ENCODE assay signal across 28 cellular contexts in genomic region chr4:16617416-16617815, GRCh38.
DNase-seq lines count a peak whose midpoint lies in the region; TF ChIP-seq lines count a peak whose summit lies in the region.
"Had no signal": no experiment of that assay in that cellular context is flagged by ENCODE, and none has a peak within 500 bp of the region (broad histone marks: within the 10 kb centered on the region; RNA-seq: fewer than 3 reads in every experiment).

No MANE protein-coding gene starts in this region.

- H3K36me3 Mint-ChIP-seq in glutamatergic neuron (ENCODE audit: unreplicated experiment) = peaks cover 8% of the 10 kb centered on the region

- H3K27ac Mint-ChIP-seq in glutamatergic neuron (ENCODE audit: unreplicated experiment) = no peak overlapping the region
- H3K27ac Mint-ChIP-seq: activated CD8-positive, alpha-beta T cell treated with anti-CD3 and anti-CD28 coated beads, Interleukin-2, amount 10 ng/mL, durations not matched to agents 7 days and 5 days; activated T-cell treated with anti-CD3 and anti-CD28 coated beads, Interleukin-2, amount 50 U/mL, for 24 hours; CD8-positive, alpha-beta memory T cell; effector memory CD8-positive, alpha-beta T cell; T-helper 2 cell treated with Interferon-gamma antibody and Interleukin-4, amounts not matched to agents 5 μg/mL and 100 μg/mL, for 36 hours had no signal

- 21 to 34% (median 31%) methylated on average over 5 of the region's 5 CpGs for WGBS in ovary, 3 donors

- peak; percentile 75 for DNase-seq in AG10803 (ENCODE audit: low read depth)
- DNase-seq in fibroblast of mammary gland (ENCODE audit: low read depth) = peak; percentile 79
- no peak for DNase-seq in ovary
- no peak for DNase-seq in stimulated activated CD4-positive, alpha-beta T cell treated with anti-CD3 and anti-CD28 coated beads, Interleukin-4, amount 100 ng/mL, for 24 hours
- no peak for DNase-seq in NCI-H1105 treated with DMSO at 0.1 percent for 48 hours (lab: John Stamatoyannopoulos, UW)
- DNase-seq in glutamatergic neuron = no peak
- DNase-seq in BE2C = no peak
- DNase-seq: activated CD8-positive, alpha-beta T cell treated with anti-CD3 and anti-CD28 coated beads, Interleukin-2, amount 10 ng/mL, durations not matched to agents 7 days and 5 days; activated naive CD4-positive, alpha-beta T cell treated with Interleukin-2 at 50 U/mL for 16 hours; activated T-cell treated with anti-CD3 and anti-CD28 coated beads, Interleukin-2, amount 50 U/mL, for 24 hours; anterior cingulate cortex; CD8-positive, alpha-beta memory T cell; effector memory CD8-positive, alpha-beta T cell; esophagus squamous epithelium; GF-D8; H7; hypothalamus; islet precursor cell; NCI-H1694 treated with DMSO at 0.1 percent for 48 hours; NCI-H2227 treated with DMSO at 0.1 percent for 48 hours; RPMI8226; stimulated activated CD4-positive, alpha-beta T cell treated with anti-CD3 and anti-CD28 coated beads, Interleukin-15, amount 100 ng/mL, for 24 hours had no signal

- H3K79me2 ChIP-seq in OCI-LY3 (ENCODE audit: low read length) = no peaks in the 10 kb centered on the region

- H3K4me3 ChIP-seq in AG10803 (ENCODE audit: low read length) = peak overlapping the region; percentile 32
- no peak overlapping the region for H3K4me3 ChIP-seq in OCI-LY3 (ENCODE audit: low read length)
- H3K4me3 ChIP-seq in fibroblast of mammary gland (ENCODE audit: control insufficient read depth, low read depth, low read length) = no peak overlapping the region
- peak overlapping the region; percentile 6 for H3K4me3 ChIP-seq in ovary
- H3K4me3 ChIP-seq in BE2C (ENCODE audit: low read depth, low read length) = no peak overlapping the region
- H3K4me3 ChIP-seq: esophagus squamous epithelium, K562, right atrium auricular region, SK-N-MC, vagina had no signal

- peaks cover 2% of the 10 kb centered on the region for H3K9me3 Mint-ChIP-seq in glutamatergic neuron (ENCODE audit: unreplicated experiment)
- H3K9me3 Mint-ChIP-seq: activated T-cell treated with anti-CD3 and anti-CD28 coated beads, Interleukin-2, amount 50 U/mL, for 24 hours; T-helper 2 cell treated with Interferon-gamma antibody and Interleukin-4, amounts not matched to agents 5 μg/mL and 100 μg/mL, for 36 hours had no signal

- H4K20me1 ChIP-seq in OCI-LY3 (ENCODE audit: insufficient read depth, low read length) = no peaks in the 10 kb centered on the region

- intact Hi-C loops in ovary (cut with DNase I) = no loop called here

- H3K27me3 Mint-ChIP-seq in glutamatergic neuron (ENCODE audit: unreplicated experiment) = peaks cover 5% of the 10 kb centered on the region
- H3K27me3 Mint-ChIP-seq: activated T-cell treated with anti-CD3 and anti-CD28 coated beads, Interleukin-2, amount 50 U/mL, for 24 hours; CD8-positive, alpha-beta memory T cell; effector memory CD8-positive, alpha-beta T cell had no signal

- H3K27me3 ChIP-seq in OCI-LY3 (ENCODE audit: low read depth, low read length) (no peaks in the 10 kb centered on the region), ovary (no peaks in the 10 kb centered on the region), BE2C (no peaks in the 10 kb centered on the region)
- H3K27me3 ChIP-seq: esophagus squamous epithelium, right atrium auricular region, vagina had no signal

- TF ChIP-seq EP300 in ovary (IDR thresholded peaks at IDR 0.05) = no peak

- H3K27ac ChIP-seq in OCI-LY3 (ENCODE audit: low read length) (no peak overlapping the region), ovary (no peak overlapping the region)
- H3K27ac ChIP-seq: esophagus squamous epithelium, right atrium auricular region, SK-N-MC, vagina had no signal

- H3K4me2 ChIP-seq in OCI-LY3 (ENCODE audit: low read length) = peak overlapping the region; percentile 29

- peak; percentile 30 for TF ChIP-seq CTCF in AG10803 (conservative IDR thresholded peaks at IDR 0.05; ENCODE audit: low read length)
- TF ChIP-seq CTCF in OCI-LY3 (IDR thresholded peaks at IDR 0.05; ENCODE audit: low read depth, low read length) = no peak
- TF ChIP-seq CTCF in fibroblast of mammary gland (conservative IDR thresholded peaks at IDR 0.05; ENCODE audit: control insufficient read depth, insufficient read depth, low read depth, low read length) = peak; percentile 9
- TF ChIP-seq CTCF in ovary (IDR thresholded peaks at IDR 0.05) = no peak
- no peak for TF ChIP-seq CTCF in glutamatergic neuron (IDR thresholded peaks at IDR 0.05; ENCODE audit: partially characterized antibody, unreplicated experiment)
- TF ChIP-seq CTCF in BE2C (IDR thresholded peaks at IDR 0.05; ENCODE audit: low read depth, low read length) = no peak

- TF ChIP-seq POLR2A in ovary (IDR thresholded peaks at IDR 0.05) = no peak

- no peaks in the 10 kb centered on the region for H3K36me3 ChIP-seq in OCI-LY3 (replicated peaks; ENCODE audit: low read depth, low read length)
- no peaks in the 10 kb centered on the region for H3K36me3 ChIP-seq in ovary
- no peaks in the 10 kb centered on the region; the same call in 1 of the 2 replicates for H3K36me3 ChIP-seq in BE2C
- H3K36me3 ChIP-seq: esophagus squamous epithelium, right atrium auricular region, vagina had no signal

- H3K4me3 Mint-ChIP-seq in glutamatergic neuron (ENCODE audit: unreplicated experiment) = no peak overlapping the region
- H3K4me3 Mint-ChIP-seq: activated CD8-positive, alpha-beta T cell treated with anti-CD3 and anti-CD28 coated beads, Interleukin-2, amount 10 ng/mL, durations not matched to agents 7 days and 5 days; activated T-cell treated with anti-CD3 and anti-CD28 coated beads, Interleukin-2, amount 50 U/mL, for 24 hours; CD8-positive, alpha-beta memory T cell; effector memory CD8-positive, alpha-beta T cell; T-helper 2 cell treated with Interferon-gamma antibody and Interleukin-4, amounts not matched to agents 5 μg/mL and 100 μg/mL, for 36 hours had no signal

- no peak overlapping the region for H3K9ac ChIP-seq in OCI-LY3 (ENCODE audit: low read length)

- H3K4me1 Mint-ChIP-seq in glutamatergic neuron (ENCODE audit: low read depth, unreplicated experiment) = peaks cover 2% of the 10 kb centered on the region
- H3K4me1 Mint-ChIP-seq: CD8-positive, alpha-beta memory T cell had no signal

- H3K9me3 ChIP-seq in OCI-LY3 (ENCODE audit: insufficient read depth, low read length) (no peaks in the 10 kb centered on the region), ovary (no peaks in the 10 kb centered on the region), BE2C (no peaks in the 10 kb centered on the region)
- H3K9me3 ChIP-seq: esophagus squamous epithelium, right atrium auricular region, vagina had no signal

- no peak overlapping the region for H2AFZ ChIP-seq in OCI-LY3 (ENCODE audit: low read depth, low read length)

- H3K4me1 ChIP-seq in OCI-LY3 (ENCODE audit: low read length) (peaks cover 11% of the 10 kb centered on the region), ovary (ENCODE audit: insufficient read depth) (peaks cover 1% of the 10 kb centered on the region), BE2C (peaks cover 16% of the 10 kb centered on the region)
- H3K4me1 ChIP-seq: esophagus squamous epithelium, right atrium auricular region had no signal

Comparison
In these comparisons a context has a peak if more than half of its experiments do, and no peak if none do; other contexts are left out.
1. DNase-seq: peak in AG10803 (single experiment) and fibroblast of mammary gland (single experiment); none in ovary (0 of 5), stimulated activated CD4-positive, alpha-beta T cell treated with anti-CD3 and anti-CD28 coated beads, Interleukin-4, amount 100 ng/mL, for 24 hours (single experiment), NCI-H1105 treated with DMSO at 0.1 percent for 48 hours (single experiment), glutamatergic neuron (single experiment) and BE2C (single experiment).
2. H3K4me3 ChIP-seq: peak in AG10803 (single experiment) and ovary (single experiment); none in OCI-LY3 (single experiment), fibroblast of mammary gland (single experiment) and BE2C (single experiment).
3. CTCF ChIP-seq: peak in AG10803 (single experiment) and fibroblast of mammary gland (single experiment); none in OCI-LY3 (single experiment), ovary (0 of 3), glutamatergic neuron (single experiment) and BE2C (single experiment).